8 cellular contexts compared by ENCODE assay signal in genomic region chr17:57284984-57285646, GRCh38. TPM values are rescaled to one million over a fixed set of nuclear protein-coding genes. Genes with fewer than 3 reads are reported as not detected.
DNase-seq lines count a peak whose midpoint lies in the region; ATAC-seq and TF ChIP-seq lines count a peak whose summit lies in the region.

No MANE protein-coding gene starts in this region.

- H3K36me3 Mint-ChIP-seq in stimulated activated naive CD8-positive, alpha-beta T cell treated with anti-CD3 and anti-CD28 coated beads, Interleukin-15, Interleukin-2, amounts not matched to agents 100 ng/mL and 50 ng/mL, for 24 hours (ENCODE audit: low read depth), result peaks cover 34% of the 10 kb centered on the region

- peak overlapping the region; percentile 67 for H3K4me3 Mint-ChIP-seq in stimulated activated naive CD8-positive, alpha-beta T cell treated with anti-CD3 and anti-CD28 coated beads, Interleukin-15, Interleukin-2, amounts not matched to agents 100 ng/mL and 50 ng/mL, for 24 hours

- H3K27me3 Mint-ChIP-seq in stimulated activated naive CD8-positive, alpha-beta T cell treated with anti-CD3 and anti-CD28 coated beads, Interleukin-15, Interleukin-2, amounts not matched to agents 100 ng/mL and 50 ng/mL, for 24 hours, result no peaks in the 10 kb centered on the region

- no peak overlapping the region for H3K4me3 ChIP-seq in esophagus muscularis mucosa

- H3K27ac Mint-ChIP-seq in stimulated activated naive CD8-positive, alpha-beta T cell treated with anti-CD3 and anti-CD28 coated beads, Interleukin-15, Interleukin-2, amounts not matched to agents 100 ng/mL and 50 ng/mL, for 24 hours, result peak overlapping the region; percentile 86

- H3K27ac ChIP-seq in esophagus muscularis mucosa (replicated peaks in 1 of 4), result no peak overlapping the region

- WGBS in esophagus muscularis mucosa, result 87% methylated on average over 12 of the region's 13 CpGs

- DNase-seq in activated CD4-positive, alpha-beta T cell treated with anti-CD3 and anti-CD28 coated beads, Interleukin-2, amount 50 U/mL, for 4 hours, result peak; percentile 19 to 32
- DNase-seq in iris pigment epithelial cell (ENCODE audit: low read depth) (peak; percentile 20), NCI-H2171 (lab: John Stamatoyannopoulos, UW) (no peak), esophagus muscularis mucosa (ENCODE audit: extremely low spot score) (no peak)

- no peak for TF ChIP-seq CTCF in esophagus muscularis mucosa (IDR thresholded peaks at IDR 0.05)

- no peak for TF ChIP-seq POLR2A in esophagus muscularis mucosa (IDR thresholded peaks at IDR 0.05; ENCODE audit: low read depth)

- peaks cover 26 to 48% (median 34%) of the 10 kb centered on the region in 4 donors for H3K4me1 ChIP-seq in esophagus muscularis mucosa

- H3K36me3 ChIP-seq in esophagus muscularis mucosa, result peaks cover 0 to 10% (median 0%) of the 10 kb centered on the region in 4 donors

- peaks cover 79% of the 10 kb centered on the region for H3K4me1 Mint-ChIP-seq in stimulated activated naive CD8-positive, alpha-beta T cell treated with anti-CD3 and anti-CD28 coated beads, Interleukin-15, Interleukin-2, amounts not matched to agents 100 ng/mL and 50 ng/mL, for 24 hours (ENCODE audit: low read depth)

- ATAC-seq in GM18502 (IDR thresholded peaks at IDR 0.05; ENCODE audit: poor library complexity, unreplicated experiment), result peak; percentile 71
- peak; percentile 82 for ATAC-seq in HG03432 (IDR thresholded peaks at IDR 0.05; ENCODE audit: unreplicated experiment)
- no peak for ATAC-seq in HG03139 (IDR thresholded peaks at IDR 0.05; ENCODE audit: unreplicated experiment)

- no peaks in the 10 kb centered on the region for H3K9me3 ChIP-seq in esophagus muscularis mucosa

- TF ChIP-seq EP300 in esophagus muscularis mucosa (IDR thresholded peaks at IDR 0.05), result no peak

- H3K9me3 Mint-ChIP-seq in stimulated activated naive CD8-positive, alpha-beta T cell treated with anti-CD3 and anti-CD28 coated beads, Interleukin-15, Interleukin-2, amounts not matched to agents 100 ng/mL and 50 ng/mL, for 24 hours, result no peaks in the 10 kb centered on the region

- no peaks in the 10 kb centered on the region for H3K27me3 ChIP-seq in esophagus muscularis mucosa

- intact Hi-C loops in esophagus muscularis mucosa (cut with DNase I), result no loop called here

RNA-seq across cellular contexts. Expression of gene MSI2, which starts 28.8 kb away (rescaled TPM):
- total RNA-seq in esophagus muscularis mucosa, result 10 to 100 TPM; 28.8 to 39.0 (median 29.6) TPM

Comparison
In these comparisons a context has a peak if more than half of its experiments do, and no peak if none do; other contexts are left out.
1. DNase-seq: peak in activated CD4-positive, alpha-beta T cell treated with anti-CD3 and anti-CD28 coated beads, Interleukin-2, amount 50 U/mL, for 4 hours (2 of 2) and iris pigment epithelial cell (single experiment); none in NCI-H2171 (single experiment) and esophagus muscularis mucosa (single experiment).